2 cellular contexts compared by ENCODE assay signal in the genomic region with DNA sequence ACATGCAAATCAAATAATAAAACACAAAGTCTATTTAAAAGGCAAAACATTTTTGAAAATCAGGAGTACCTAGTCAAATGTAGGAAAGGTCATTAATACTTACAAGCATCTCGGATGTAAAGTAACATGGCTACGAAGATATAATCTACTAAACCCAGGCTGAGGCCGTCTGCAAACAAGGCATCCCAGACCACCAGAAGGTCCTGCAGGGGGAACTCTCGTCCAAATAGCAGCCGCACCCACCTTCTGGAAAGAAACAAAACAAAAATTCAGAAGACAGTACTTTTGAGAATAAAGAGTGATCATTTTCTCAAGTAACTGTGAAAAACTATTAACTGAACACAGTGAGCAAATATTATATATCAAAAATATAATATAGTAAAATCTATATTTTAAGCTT.
TF ChIP-seq lines count a peak whose summit lies in the region.

No MANE protein-coding gene starts in this region.

TF ChIP-seq in HEK293, 187 proteins besides CTCF, POLR2A, EP300 and RAD21 (continued from another document):
- TF ChIP-seq, protein P1, sequence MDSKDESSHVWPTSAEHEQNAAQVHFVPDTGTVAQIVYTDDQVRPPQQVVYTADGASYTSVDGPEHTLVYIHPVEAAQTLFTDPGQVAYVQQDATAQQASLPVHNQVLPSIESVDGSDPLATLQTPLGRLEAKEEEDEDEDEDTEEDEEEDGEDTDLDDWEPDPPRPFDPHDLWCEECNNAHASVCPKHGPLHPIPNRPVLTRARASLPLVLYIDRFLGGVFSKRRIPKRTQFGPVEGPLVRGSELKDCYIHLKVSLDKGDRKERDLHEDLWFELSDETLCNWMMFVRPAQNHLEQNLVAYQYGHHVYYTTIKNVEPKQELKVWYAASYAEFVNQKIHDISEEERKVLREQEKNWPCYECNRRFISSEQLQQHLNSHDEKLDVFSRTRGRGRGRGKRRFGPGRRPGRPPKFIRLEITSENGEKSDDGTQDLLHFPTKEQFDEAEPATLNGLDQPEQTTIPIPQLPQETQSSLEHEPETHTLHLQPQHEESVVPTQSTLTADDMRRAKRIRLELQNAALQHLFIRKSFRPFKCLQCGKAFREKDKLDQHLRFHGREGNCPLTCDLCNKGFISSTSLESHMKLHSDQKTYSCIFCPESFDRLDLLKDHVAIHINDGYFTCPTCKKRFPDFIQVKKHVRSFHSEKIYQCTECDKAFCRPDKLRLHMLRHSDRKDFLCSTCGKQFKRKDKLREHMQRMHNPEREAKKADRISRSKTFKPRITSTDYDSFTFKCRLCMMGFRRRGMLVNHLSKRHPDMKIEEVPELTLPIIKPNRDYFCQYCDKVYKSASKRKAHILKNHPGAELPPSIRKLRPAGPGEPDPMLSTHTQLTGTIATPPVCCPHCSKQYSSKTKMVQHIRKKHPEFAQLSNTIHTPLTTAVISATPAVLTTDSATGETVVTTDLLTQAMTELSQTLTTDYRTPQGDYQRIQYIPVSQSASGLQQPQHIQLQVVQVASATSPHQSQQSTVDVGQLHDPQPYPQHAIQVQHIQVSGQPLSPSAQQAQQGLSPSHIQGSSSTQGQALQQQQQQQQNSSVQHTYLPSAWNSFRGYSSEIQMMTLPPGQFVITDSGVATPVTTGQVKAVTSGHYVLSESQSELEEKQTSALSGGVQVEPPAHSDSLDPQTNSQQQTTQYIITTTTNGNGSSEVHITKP (tag by site-specific recombination; IDR thresholded peaks at IDR 0.05): no peak
- no peak for TF ChIP-seq PRDM1 (tag by site-specific recombination; IDR thresholded peaks at IDR 0.05)
- TF ChIP-seq ZNF843 (tag by site-specific recombination; IDR thresholded peaks at IDR 0.05): no peak
- no peak for TF ChIP-seq ZNF555 (tag by site-specific recombination; conservative IDR thresholded peaks at IDR 0.05)
- TF ChIP-seq ZNF248 (tag by site-specific recombination; IDR thresholded peaks at IDR 0.05): no peak
- TF ChIP-seq ZNF558 (tag by site-specific recombination; IDR thresholded peaks at IDR 0.05): no peak
- TF ChIP-seq BCL11A (tag by site-specific recombination; IDR thresholded peaks at IDR 0.05; ENCODE audit: low read depth): no peak

TF ChIP-seq in WTC11, 78 proteins besides CTCF, POLR2A, EP300 and RAD21 (continued from another document):
- TF ChIP-seq, protein P2, sequence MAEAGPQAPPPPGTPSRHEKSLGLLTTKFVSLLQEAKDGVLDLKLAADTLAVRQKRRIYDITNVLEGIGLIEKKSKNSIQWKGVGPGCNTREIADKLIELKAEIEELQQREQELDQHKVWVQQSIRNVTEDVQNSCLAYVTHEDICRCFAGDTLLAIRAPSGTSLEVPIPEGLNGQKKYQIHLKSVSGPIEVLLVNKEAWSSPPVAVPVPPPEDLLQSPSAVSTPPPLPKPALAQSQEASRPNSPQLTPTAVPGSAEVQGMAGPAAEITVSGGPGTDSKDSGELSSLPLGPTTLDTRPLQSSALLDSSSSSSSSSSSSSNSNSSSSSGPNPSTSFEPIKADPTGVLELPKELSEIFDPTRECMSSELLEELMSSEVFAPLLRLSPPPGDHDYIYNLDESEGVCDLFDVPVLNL (CRISPR knock-in tag; IDR thresholded peaks at IDR 0.05; ENCODE audit: borderline replicate concordance, low read depth): no peak
- TF ChIP-seq ZNF219 (CRISPR knock-in tag; IDR thresholded peaks at IDR 0.05; ENCODE audit: borderline replicate concordance): no peak
- TF ChIP-seq, protein P3, sequence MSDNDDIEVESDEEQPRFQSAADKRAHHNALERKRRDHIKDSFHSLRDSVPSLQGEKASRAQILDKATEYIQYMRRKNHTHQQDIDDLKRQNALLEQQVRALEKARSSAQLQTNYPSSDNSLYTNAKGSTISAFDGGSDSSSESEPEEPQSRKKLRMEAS (CRISPR knock-in tag; IDR thresholded peaks at IDR 0.05): no peak
- no peak for TF ChIP-seq TEAD4 (CRISPR knock-in tag; IDR thresholded peaks at IDR 0.05)
- TF ChIP-seq, protein P4, sequence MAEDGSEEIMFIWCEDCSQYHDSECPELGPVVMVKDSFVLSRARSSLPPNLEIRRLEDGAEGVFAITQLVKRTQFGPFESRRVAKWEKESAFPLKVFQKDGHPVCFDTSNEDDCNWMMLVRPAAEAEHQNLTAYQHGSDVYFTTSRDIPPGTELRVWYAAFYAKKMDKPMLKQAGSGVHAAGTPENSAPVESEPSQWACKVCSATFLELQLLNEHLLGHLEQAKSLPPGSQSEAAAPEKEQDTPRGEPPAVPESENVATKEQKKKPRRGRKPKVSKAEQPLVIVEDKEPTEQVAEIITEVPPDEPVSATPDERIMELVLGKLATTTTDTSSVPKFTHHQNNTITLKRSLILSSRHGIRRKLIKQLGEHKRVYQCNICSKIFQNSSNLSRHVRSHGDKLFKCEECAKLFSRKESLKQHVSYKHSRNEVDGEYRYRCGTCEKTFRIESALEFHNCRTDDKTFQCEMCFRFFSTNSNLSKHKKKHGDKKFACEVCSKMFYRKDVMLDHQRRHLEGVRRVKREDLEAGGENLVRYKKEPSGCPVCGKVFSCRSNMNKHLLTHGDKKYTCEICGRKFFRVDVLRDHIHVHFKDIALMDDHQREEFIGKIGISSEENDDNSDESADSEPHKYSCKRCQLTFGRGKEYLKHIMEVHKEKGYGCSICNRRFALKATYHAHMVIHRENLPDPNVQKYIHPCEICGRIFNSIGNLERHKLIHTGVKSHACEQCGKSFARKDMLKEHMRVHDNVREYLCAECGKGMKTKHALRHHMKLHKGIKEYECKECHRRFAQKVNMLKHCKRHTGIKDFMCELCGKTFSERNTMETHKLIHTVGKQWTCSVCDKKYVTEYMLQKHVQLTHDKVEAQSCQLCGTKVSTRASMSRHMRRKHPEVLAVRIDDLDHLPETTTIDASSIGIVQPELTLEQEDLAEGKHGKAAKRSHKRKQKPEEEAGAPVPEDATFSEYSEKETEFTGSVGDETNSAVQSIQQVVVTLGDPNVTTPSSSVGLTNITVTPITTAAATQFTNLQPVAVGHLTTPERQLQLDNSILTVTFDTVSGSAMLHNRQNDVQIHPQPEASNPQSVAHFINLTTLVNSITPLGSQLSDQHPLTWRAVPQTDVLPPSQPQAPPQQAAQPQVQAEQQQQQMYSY (CRISPR knock-in tag; IDR thresholded peaks at IDR 0.05): no peak
- TF ChIP-seq, protein P5, sequence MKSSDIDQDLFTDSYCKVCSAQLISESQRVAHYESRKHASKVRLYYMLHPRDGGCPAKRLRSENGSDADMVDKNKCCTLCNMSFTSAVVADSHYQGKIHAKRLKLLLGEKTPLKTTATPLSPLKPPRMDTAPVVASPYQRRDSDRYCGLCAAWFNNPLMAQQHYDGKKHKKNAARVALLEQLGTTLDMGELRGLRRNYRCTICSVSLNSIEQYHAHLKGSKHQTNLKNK (CRISPR knock-in tag; IDR thresholded peaks at IDR 0.05): no peak
- no peak for TF ChIP-seq RORB (CRISPR knock-in tag; IDR thresholded peaks at IDR 0.05)
- TF ChIP-seq EMX1 (CRISPR knock-in tag; IDR thresholded peaks at IDR 0.05): no peak
- TF ChIP-seq, protein P6, sequence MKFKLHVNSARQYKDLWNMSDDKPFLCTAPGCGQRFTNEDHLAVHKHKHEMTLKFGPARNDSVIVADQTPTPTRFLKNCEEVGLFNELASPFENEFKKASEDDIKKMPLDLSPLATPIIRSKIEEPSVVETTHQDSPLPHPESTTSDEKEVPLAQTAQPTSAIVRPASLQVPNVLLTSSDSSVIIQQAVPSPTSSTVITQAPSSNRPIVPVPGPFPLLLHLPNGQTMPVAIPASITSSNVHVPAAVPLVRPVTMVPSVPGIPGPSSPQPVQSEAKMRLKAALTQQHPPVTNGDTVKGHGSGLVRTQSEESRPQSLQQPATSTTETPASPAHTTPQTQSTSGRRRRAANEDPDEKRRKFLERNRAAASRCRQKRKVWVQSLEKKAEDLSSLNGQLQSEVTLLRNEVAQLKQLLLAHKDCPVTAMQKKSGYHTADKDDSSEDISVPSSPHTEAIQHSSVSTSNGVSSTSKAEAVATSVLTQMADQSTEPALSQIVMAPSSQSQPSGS (CRISPR knock-in tag; IDR thresholded peaks at IDR 0.05; ENCODE audit: borderline replicate concordance, low read depth): no peak
- TF ChIP-seq JUN (CRISPR knock-in tag; IDR thresholded peaks at IDR 0.05): no peak
